8 cellular contexts compared by ENCODE assay signal in genomic region chr4:80202784-80203553, GRCh38. TPM values are rescaled to one million over a fixed set of nuclear protein-coding genes. Genes with fewer than 3 reads are reported as not detected.
DNase-seq lines count a peak whose midpoint lies in the region; ATAC-seq, FAIRE-seq and TF ChIP-seq lines count a peak whose summit lies in the region.

No MANE protein-coding gene starts in this region.

- H3K27ac ChIP-seq in SJSA1, result peak overlapping the region; percentile 77
- no peak overlapping the region for H3K27ac ChIP-seq in ascending aorta

- DNase-seq in Right ventricle myocardium inferior (ENCODE audit: missing footprints) (peak; percentile 75), cardiac septum (ENCODE audit: low spot score) (no peak), SJSA1 (ENCODE audit: low read depth in 1 of 2, low spot score in 2 of 2) (peak in 1 of 2 experiments; percentile 77), ascending aorta (ENCODE audit: low spot score in 2 of 2) (no peak), H54 (ENCODE audit: insufficient read length, low spot score) (no peak)
- DNase-seq in stimulated activated CD4-positive, alpha-beta T cell treated with anti-CD3 and anti-CD28 coated beads, Interleukin-4, amount 100 ng/mL, for 1 hour, result peak; percentile 49

- intact Hi-C loops in Right ventricle myocardium inferior (cut with DNase I), result loop anchor here (5.0 to 10.0 kb wide), 2 partner anchors 134 to 288 kb away; partner anchors contain the start of gene CFAP299
- intact Hi-C loops in cardiac septum (cut with DNase I), result loop anchor here (2.0 to 10.0 kb wide), 4 partner anchors 18 to 1251 kb away; no protein-coding TSS in a partner anchor
- intact Hi-C loops in ascending aorta (cut with DNase I), result loop anchor here (2.0 to 5.0 kb wide), 2 partner anchors 18 to 131 kb away; partner anchors contain the start of gene ANTXR2

- peak overlapping the region; percentile 89 for H3K4me3 ChIP-seq in SJSA1
- peak overlapping the region; percentile 75 to 76 for H3K4me3 ChIP-seq in ascending aorta
- H3K4me3 ChIP-seq in iPS-18c (ENCODE audit: insufficient read depth, low read depth, low read length), result peak overlapping the region; percentile 16

- peaks cover 7% of the 10 kb centered on the region for H3K36me3 ChIP-seq in SJSA1
- no peaks in the 10 kb centered on the region for H3K36me3 ChIP-seq in ascending aorta

- no peak for TF ChIP-seq CTCF in ascending aorta (IDR thresholded peaks at IDR 0.05)

- H3K27me3 ChIP-seq in SJSA1 (replicated peaks), result no peaks in the 10 kb centered on the region
- peaks cover 28% of the 10 kb centered on the region for H3K27me3 ChIP-seq in ascending aorta

- peaks cover 29% of the 10 kb centered on the region for H3K4me1 ChIP-seq in SJSA1 (replicated peaks)
- peaks cover 0 to 2% of the 10 kb centered on the region in 2 donors for H3K4me1 ChIP-seq in ascending aorta

- no peak for FAIRE-seq in H54 (lab: Jason Lieb, UNC)

- TF ChIP-seq POLR2A in H54 (IDR thresholded peaks at IDR 0.05; ENCODE audit: low read depth, low read length), result no peak

- H3K9me3 ChIP-seq in SJSA1 (replicated peaks) (no peaks in the 10 kb centered on the region; the same call in 1 of the 2 replicates), ascending aorta (no peaks in the 10 kb centered on the region), iPS-18c (ENCODE audit: control insufficient read depth, insufficient read depth, low read length) (peaks cover 2% of the 10 kb centered on the region)

- peak; percentile 25 for ATAC-seq in Right ventricle myocardium inferior
- ATAC-seq in HG03064 (IDR thresholded peaks at IDR 0.05; ENCODE audit: low read depth, unreplicated experiment), result peak; percentile 51

RNA-seq across cellular contexts. Expression of gene PRDM8, which starts 5.7 kb away (rescaled TPM):
- total RNA-seq in Right ventricle myocardium inferior (1.2 TPM), cardiac septum (1.6 TPM), ascending aorta (not detected)
- total RNA-seq in SJSA1 (2014; rRNA removed; shearing (Covaris generic)), result 5.2 and 8.5 TPM in 2 replicates

Comparison
In these comparisons a context has a peak if more than half of its experiments do, and no peak if none do; other contexts are left out.
1. DNase-seq: peak in Right ventricle myocardium inferior (single experiment) and stimulated activated CD4-positive, alpha-beta T cell treated with anti-CD3 and anti-CD28 coated beads, Interleukin-4, amount 100 ng/mL, for 1 hour (single experiment); none in cardiac septum (single experiment), ascending aorta (0 of 2) and H54 (single experiment).
2. H3K4me3 ChIP-seq: peak in every context shown above with its lines; median percentile 89 in SJSA1; 76 in ascending aorta; 16 in iPS-18c.